Comparison of ENCODE assay signal across 19 cellular contexts in genomic region chr19:35397064-35397463, GRCh38. TPM values are rescaled to one million over a fixed set of nuclear protein-coding genes. Genes with fewer than 3 reads are reported as not detected.
A peak's percentile ranks its signal among the peaks of the same experiment; 100 is the strongest.
DNase-seq lines count a peak whose midpoint lies in the region; ATAC-seq and TF ChIP-seq lines count a peak whose summit lies in the region.
"Had no signal": no experiment of that assay in that cellular context is flagged by ENCODE, and none has a peak within 500 bp of the region (broad histone marks: within the 10 kb centered on the region; RNA-seq: fewer than 3 reads in every experiment).

No MANE protein-coding gene starts in this region.

- H2AK5ac ChIP-seq in mesenchymal stem cell (ENCODE audit: low read length, severe bottlenecking) = no peak overlapping the region

- H3K4me1 ChIP-seq in BE2C (peaks cover 6% of the 10 kb centered on the region; the same call in 1 of the 2 replicates), RWPE2 (ENCODE audit: insufficient read depth, poor library complexity, severe bottlenecking) (no peaks in the 10 kb centered on the region), mesenchymal stem cell (ENCODE audit: control insufficient read depth, insufficient read depth, low read depth, low read length) (no peaks in the 10 kb centered on the region)

- H2AFZ ChIP-seq in mesenchymal stem cell (ENCODE audit: low read depth, low read length) = no peak overlapping the region

- H3K4me3 ChIP-seq in BE2C (ENCODE audit: low read depth, low read length) (no peak overlapping the region), RWPE2 (ENCODE audit: severe bottlenecking) (no peak overlapping the region), mesenchymal stem cell (ENCODE audit: insufficient read depth in 1 of 2, low read depth in 1 of 2, low read length in 2 of 2) (no peak overlapping the region)
- H3K4me3 ChIP-seq: BLaER1 treated with 17β-estradiol and CSF1 and Interleukin-3, amounts not matched to agents 10 nM and 100 nM had no signal

- H3K4ac ChIP-seq in mesenchymal stem cell (ENCODE audit: low read depth in 1 of 2, low read length in 2 of 2) = no peak overlapping the region

- no peak overlapping the region for H3K18ac ChIP-seq in mesenchymal stem cell (ENCODE audit: low read depth in 1 of 2, low read length in 2 of 2)

- no peak overlapping the region for H2BK120ac ChIP-seq in mesenchymal stem cell (ENCODE audit: low read depth, low read length)

- no peak overlapping the region for H2BK15ac ChIP-seq in mesenchymal stem cell (ENCODE audit: low read depth, poor library complexity, severe bottlenecking)

- H3K9ac ChIP-seq in mesenchymal stem cell (ENCODE audit: low read length) = no peak overlapping the region
- H3K9ac ChIP-seq: BLaER1 treated with 17β-estradiol and CSF1 and Interleukin-3, amounts not matched to agents 10 nM and 100 nM had no signal

- peak overlapping the region; percentile 4 for H3K4me2 ChIP-seq in mesenchymal stem cell (ENCODE audit: low read length, poor library complexity, severe bottlenecking)

- ATAC-seq in RWPE2 (ENCODE audit: low read depth) = no peak
- ATAC-seq in omental fat pad (ENCODE audit: low FRiP score) = no peak
- no peak for ATAC-seq in GM21825 (IDR thresholded peaks at IDR 0.05; ENCODE audit: unreplicated experiment)
- ATAC-seq: CD8-positive, alpha-beta T cell; HCT116 had no signal

- TF ChIP-seq CTCF in BE2C (IDR thresholded peaks at IDR 0.05; ENCODE audit: low read depth, low read length) (no peak), RWPE2 (IDR thresholded peaks at IDR 0.05; ENCODE audit: poor library complexity, severe bottlenecking) (no peak), omental fat pad (IDR thresholded peaks at IDR 0.05) (no peak)

- no peak overlapping the region for H3K14ac ChIP-seq in mesenchymal stem cell (ENCODE audit: low read length in 2 of 2)

- no peaks in the 10 kb centered on the region for H3K79me1 ChIP-seq in mesenchymal stem cell (replicated peaks; ENCODE audit: low read length, poor library complexity, severe bottlenecking)

- H2BK12ac ChIP-seq in mesenchymal stem cell (ENCODE audit: low read length in 2 of 2) = no peak overlapping the region

- no peak overlapping the region for H4K8ac ChIP-seq in mesenchymal stem cell (ENCODE audit: low read length)

- no peak overlapping the region for H4K91ac ChIP-seq in mesenchymal stem cell (ENCODE audit: low read length)

- 78% methylated on average over 6 of the region's 6 CpGs for WGBS in mesenchymal stem cell

- DNase-seq in NCI-H2171 treated with DMSO at 0.1 percent for 48 hours (lab: John Stamatoyannopoulos, UW) = peak; percentile 45
- DNase-seq in NCI-H2171 (lab: John Stamatoyannopoulos, UW) = no peak
- peak; percentile 74 for DNase-seq in BE2C
- DNase-seq in RWPE2 (ENCODE audit: low spot score) = peak; percentile 19
- no peak for DNase-seq in mesenchymal stem cell
- no peak for DNase-seq in omental fat pad (ENCODE audit: low spot score)
- DNase-seq: 8988T; Calu3; CD8-positive, alpha-beta T cell; GOT3; H7; HFFc6 had no signal

- H3K9me3 ChIP-seq in BE2C (no peaks in the 10 kb centered on the region), RWPE2 (ENCODE audit: severe bottlenecking) (no peaks in the 10 kb centered on the region), mesenchymal stem cell (ENCODE audit: control insufficient read depth, low read length) (no peaks in the 10 kb centered on the region)
- H3K9me3 ChIP-seq: BLaER1 treated with 17β-estradiol and CSF1 and Interleukin-3, amounts not matched to agents 10 nM and 100 nM had no signal

- no peak overlapping the region for H3K23ac ChIP-seq in mesenchymal stem cell (ENCODE audit: low read length in 2 of 2)

- H3K36me3 ChIP-seq in BE2C = no peaks in the 10 kb centered on the region
- H3K36me3 ChIP-seq in RWPE2 (ENCODE audit: low read depth) = no peaks in the 10 kb centered on the region
- H3K36me3 ChIP-seq in mesenchymal stem cell (ENCODE audit: control insufficient read depth in 1 of 2, insufficient read depth in 2 of 2, low read depth in 1 of 2, low read length in 2 of 2) = no peaks in the 10 kb centered on the region
- H3K36me3 ChIP-seq: BLaER1 treated with 17β-estradiol and CSF1 and Interleukin-3, amounts not matched to agents 10 nM and 100 nM had no signal

- H2BK5ac ChIP-seq in mesenchymal stem cell (ENCODE audit: low read depth, low read length, poor library complexity, severe bottlenecking) = no peak overlapping the region

- no peak overlapping the region for H3K27ac ChIP-seq in RWPE2 (ENCODE audit: poor library complexity, severe bottlenecking)
- H3K27ac ChIP-seq in mesenchymal stem cell (ENCODE audit: low read length, poor library complexity, severe bottlenecking) = no peak overlapping the region
- H3K27ac ChIP-seq: BLaER1 treated with 17β-estradiol and CSF1 and Interleukin-3, amounts not matched to agents 10 nM and 100 nM; HL-60 had no signal

- H3K27me3 ChIP-seq in BE2C (no peaks in the 10 kb centered on the region), RWPE2 (ENCODE audit: insufficient read depth, poor library complexity, severe bottlenecking) (no peaks in the 10 kb centered on the region), mesenchymal stem cell (ENCODE audit: control insufficient read depth in 1 of 2, insufficient read depth in 1 of 2, low read length in 2 of 2) (peaks cover 0 to 5% of the 10 kb centered on the region in 2 experiments)
- H3K27me3 ChIP-seq: BLaER1 treated with 17β-estradiol and CSF1 and Interleukin-3, amounts not matched to agents 10 nM and 100 nM had no signal

RNA-seq across cellular contexts. Expression of gene GPR42, which starts 26.2 kb away (rescaled TPM):
- 2.6 TPM for polyA plus RNA-seq in BE2C (2012; ENCODE audit: insufficient read depth, insufficient read length, low read depth)
- 0.06 TPM for polyA plus RNA-seq in mesenchymal stem cell (2013, experiment 1 of 2)
- polyA plus RNA-seq in mesenchymal stem cell (2013, experiment 2 of 2) = 0.08 TPM
- under 1 TPM in 2 of 4 donors, not detected in 2; 0.37 to 0.79 TPM for total RNA-seq in omental fat pad
- total RNA-seq: A673; Calu3; CD8-positive, alpha-beta T cell; H7; HFFc6; HT1080 had no signal
- polyA plus RNA-seq: AG04450 had no signal

RNA-seq across cellular contexts. Expression of gene FFAR3, which starts 38.8 kb away (rescaled TPM):
- polyA plus RNA-seq in BE2C (2012; ENCODE audit: insufficient read depth, insufficient read length, low read depth) = 8.6 TPM
- 0.23 TPM for polyA plus RNA-seq in mesenchymal stem cell (2013, experiment 1 of 2)
- polyA plus RNA-seq in mesenchymal stem cell (2013, experiment 2 of 2) = 0.12 TPM
- 1 to 10 TPM in 3 of 4 donors, under 1 TPM in 1; 0.95 to 5.5 (median 2.2) TPM for total RNA-seq in omental fat pad
- total RNA-seq: Calu3; CD8-positive, alpha-beta T cell; H7; HFFc6 had no signal
- polyA plus RNA-seq: AG04450 had no signal

RNA-seq across cellular contexts. Expression of gene FFAR1, which starts 49.4 kb away (rescaled TPM):
- polyA plus RNA-seq in BE2C (2012; ENCODE audit: insufficient read depth, insufficient read length, low read depth) = not detected
- polyA plus RNA-seq in mesenchymal stem cell (2013, experiment 1 of 2) = not detected
- not detected for polyA plus RNA-seq in mesenchymal stem cell (2013, experiment 2 of 2)
- total RNA-seq in omental fat pad = not detected
- total RNA-seq: A673, Calu3, H7, HFFc6 had no signal
- polyA plus RNA-seq: AG04450 had no signal

RNA-seq across cellular contexts. Expression of gene FFAR2, which starts 51.0 kb away (rescaled TPM):
- polyA plus RNA-seq in BE2C (2012; ENCODE audit: insufficient read depth, insufficient read length, low read depth) = 28.6 TPM
- polyA plus RNA-seq in mesenchymal stem cell (2013, experiment 1 of 2) = 0.06 TPM
- polyA plus RNA-seq in mesenchymal stem cell (2013, experiment 2 of 2) = 0.12 TPM
- total RNA-seq in omental fat pad = 1 to 10 TPM in 1 of 4 donors, under 1 TPM in 3; 0.46 to 4.4 (median 0.80) TPM
- total RNA-seq: A673, Calu3, H7, HFFc6, HT1080 had no signal
- polyA plus RNA-seq: AG04450 had no signal

Comparison
In these comparisons a context has a peak if more than half of its experiments do, and no peak if none do; other contexts are left out.
1. DNase-seq: peak in NCI-H2171 treated with DMSO at 0.1 percent for 48 hours (single experiment), BE2C (single experiment) and RWPE2 (single experiment); none in NCI-H2171 (single experiment), mesenchymal stem cell (single experiment) and omental fat pad (single experiment).